10 cellular contexts compared by ENCODE assay signal in genomic region chr3:184018424-184018973, GRCh38. TPM values are rescaled to one million over a fixed set of nuclear protein-coding genes. Genes with fewer than 3 reads are reported as not detected.
DNase-seq lines count a peak whose midpoint lies in the region; ATAC-seq and TF ChIP-seq lines count a peak whose summit lies in the region.
"Had no signal": no experiment of that assay in that cellular context is flagged by ENCODE, and none has a peak within 500 bp of the region (broad histone marks: within the 10 kb centered on the region; RNA-seq: fewer than 3 reads in every experiment).

No MANE protein-coding gene starts in this region.

- H3K4me3 ChIP-seq in Caco-2 (ENCODE audit: low read depth, low read length) (peak overlapping the region; percentile 98), RWPE2 (ENCODE audit: severe bottlenecking) (peak overlapping the region; percentile 94), esophagus (ENCODE audit: low read depth in 1 of 2, low read length in 2 of 2) (peak overlapping the region; percentile 87 to 94), trophoblast cell (ENCODE audit: low read depth, low read length) (no peak overlapping the region)

- peak overlapping the region; percentile 15 for H2BK5ac ChIP-seq in trophoblast cell (ENCODE audit: low read depth, low read length, poor library complexity)

- no peaks in the 10 kb centered on the region for H3K9me3 Mint-ChIP-seq in Caco-2 (ENCODE audit: unreplicated experiment)

- BruUV-seq in Caco-2 (replicated peaks; lab: Mats Ljungman, UMichigan) = no TSS peak

- H3K27ac ChIP-seq in RWPE2 (ENCODE audit: poor library complexity, severe bottlenecking) (no peak overlapping the region), esophagus (ENCODE audit: low read depth in 2 of 2, low read length in 1 of 2) (peak overlapping the region in 1 of 2 donors; percentile 60), trophoblast cell (ENCODE audit: low read depth, low read length) (no peak overlapping the region)

- no peaks in the 10 kb centered on the region for H3K27me3 ChIP-seq in Caco-2 (replicated peaks; ENCODE audit: control insufficient read depth, insufficient read depth, low read length)
- H3K27me3 ChIP-seq in RWPE2 (ENCODE audit: insufficient read depth, poor library complexity, severe bottlenecking) = no peaks in the 10 kb centered on the region
- H3K27me3 ChIP-seq in esophagus (ENCODE audit: control insufficient read depth in 1 of 2, insufficient read depth in 2 of 2, low read length in 2 of 2) = no peaks in the 10 kb centered on the region
- H3K27me3 ChIP-seq in trophoblast cell (ENCODE audit: insufficient read depth, low read length) = no peaks in the 10 kb centered on the region

- no peaks in the 10 kb centered on the region for H3K9me3 ChIP-seq in Caco-2
- no peaks in the 10 kb centered on the region for H3K9me3 ChIP-seq in RWPE2 (ENCODE audit: severe bottlenecking)
- no peaks in the 10 kb centered on the region for H3K9me3 ChIP-seq in esophagus (ENCODE audit: control insufficient read depth in 2 of 2, insufficient read depth in 1 of 2, low read depth in 1 of 2, low read length in 1 of 2)
- peaks cover 5% of the 10 kb centered on the region for H3K9me3 ChIP-seq in trophoblast cell (ENCODE audit: insufficient read depth, low read depth, low read length)

- no peak overlapping the region for H2BK12ac ChIP-seq in trophoblast cell (ENCODE audit: low read length)

- POLR2A ChIA-PET in Caco-2 (lab: Charles Lee) = interaction anchor here (1.0 kb wide), 4 partner anchors 81 to 171 kb away, joined by 3 to 6 read pairs (median 4); partner anchors contain the start of genes ABCF3 and EIF2B5

- no peak overlapping the region for H3K23ac ChIP-seq in trophoblast cell (ENCODE audit: low read length)

- peak overlapping the region; percentile 62 for H2AFZ ChIP-seq in trophoblast cell (ENCODE audit: insufficient read depth, low read length, poor library complexity)

- H2AK5ac ChIP-seq in trophoblast cell (ENCODE audit: low read length) = no peak overlapping the region

- no peak for TF ChIP-seq CTCF in Caco-2 (IDR thresholded peaks at IDR 0.05; ENCODE audit: insufficient read depth in 1 of 2, low read depth in 1 of 2, low read length in 1 of 2, severe bottlenecking in 1 of 2, unreplicated experiment in 1 of 2)
- no peak for TF ChIP-seq CTCF in RWPE2 (IDR thresholded peaks at IDR 0.05; ENCODE audit: poor library complexity, severe bottlenecking)

- H4K8ac ChIP-seq in trophoblast cell (ENCODE audit: low read depth, low read length) = peak overlapping the region; percentile 74

- intact Hi-C loops in Caco-2 (cut with micrococcal nuclease; ENCODE audit: unreplicated experiment) = loop anchor here (5.0 kb wide), 1 partner anchor 66 kb away; no protein-coding TSS in a partner anchor

- no peaks in the 10 kb centered on the region for H3K4me1 Mint-ChIP-seq in Caco-2 (ENCODE audit: low read depth, unreplicated experiment)

- no peak overlapping the region for H3K14ac ChIP-seq in trophoblast cell (ENCODE audit: low read length)

- WGBS in esophagus, 2 donors = 89 to 90% methylated on average over 21 of the region's 21 CpGs
- no CpG with 5 or more reads among the region's 21 CpGs for WGBS in trophoblast cell (ENCODE audit: extremely low coverage, insufficient coverage, insufficient read length)

- H3K36me3 Mint-ChIP-seq in Caco-2 (ENCODE audit: insufficient read depth, unreplicated experiment) = peaks cover 9% of the 10 kb centered on the region

- no peak overlapping the region for H3K18ac ChIP-seq in trophoblast cell (ENCODE audit: low read length)

- no peak overlapping the region for H3K4ac ChIP-seq in trophoblast cell (ENCODE audit: low read depth, low read length)

- no peak overlapping the region for H3K9ac ChIP-seq in trophoblast cell (ENCODE audit: low read length)

- H3K27ac Mint-ChIP-seq in Caco-2 (ENCODE audit: unreplicated experiment) = peak overlapping the region; percentile 83

- H4K12ac ChIP-seq in trophoblast cell (ENCODE audit: low read depth, low read length) = peak overlapping the region; percentile 26

- H2BK120ac ChIP-seq in trophoblast cell (ENCODE audit: insufficient read depth, low read length, poor library complexity) = no peak overlapping the region

- H3K27me3 Mint-ChIP-seq in Caco-2 (ENCODE audit: insufficient read depth, unreplicated experiment) = peaks cover 3% of the 10 kb centered on the region

- H3K36me3 ChIP-seq in Caco-2 (ENCODE audit: control insufficient read depth, insufficient read depth, low read length) (no peaks in the 10 kb centered on the region), RWPE2 (ENCODE audit: low read depth) (no peaks in the 10 kb centered on the region; the same call in 1 of the 2 replicates), esophagus (ENCODE audit: control insufficient read depth in 2 of 2, insufficient read depth in 2 of 2, low read length in 1 of 2) (no peaks in the 10 kb centered on the region), trophoblast cell (ENCODE audit: control insufficient read depth in 1 of 2, insufficient read depth in 2 of 2, low read length in 2 of 2) (peaks cover 0 to 3% of the 10 kb centered on the region in 2 experiments)

- H3K79me2 ChIP-seq in trophoblast cell (ENCODE audit: control insufficient read depth, insufficient read depth, low read length, poor library complexity) = peaks cover 11% of the 10 kb centered on the region

- DNase-seq in Caco-2 (no peak), RWPE2 (ENCODE audit: low spot score) (no peak), trophoblast cell (no peak), GM19240 (ENCODE audit: insufficient read length, low spot score) (no peak), NCI-H1417 treated with DMSO at 0.1 percent for 48 hours (lab: John Stamatoyannopoulos, UW) (no peak)

- ATAC-seq in RWPE2 (ENCODE audit: low read depth) (no peak), GM19035 (IDR thresholded peaks at IDR 0.05; ENCODE audit: unreplicated experiment) (no peak), HG03135 (IDR thresholded peaks at IDR 0.05; ENCODE audit: unreplicated experiment) (no peak)

- CTCF ChIA-PET in Caco-2 (lab: Charles Lee) = interaction anchor here (0.8 to 1.0 kb wide), 8 partner anchors 12 to 134 kb away, joined by 3 to 11 read pairs (median 4); partner anchors contain the start of gene PARL

- peak overlapping the region; percentile 47 for H4K91ac ChIP-seq in trophoblast cell (ENCODE audit: low read depth, low read length)

- H3K4me2 ChIP-seq in trophoblast cell (ENCODE audit: low read length) = peak overlapping the region; percentile 52

- H3K79me1 ChIP-seq in trophoblast cell (ENCODE audit: low read length) = peaks cover 9% of the 10 kb centered on the region

- peak overlapping the region; percentile 91 for H3K4me3 Mint-ChIP-seq in Caco-2 (ENCODE audit: unreplicated experiment)

- H3K4me1 ChIP-seq in Caco-2 (no peaks in the 10 kb centered on the region), RWPE2 (ENCODE audit: insufficient read depth, poor library complexity, severe bottlenecking) (peaks cover 5% of the 10 kb centered on the region), esophagus (ENCODE audit: control insufficient read depth in 2 of 2, insufficient read depth in 2 of 2, low read length in 1 of 2) (no peaks in the 10 kb centered on the region), trophoblast cell (ENCODE audit: control insufficient read depth in 1 of 2, insufficient read depth in 2 of 2, low read length in 2 of 2) (peaks cover 7% of the 10 kb centered on the region in 2 experiments)

RNA-seq across cellular contexts. Expression of gene ABCC5, which starts 0.8 kb away (rescaled TPM):
- 21.3 and 22.4 TPM in 2 replicates for total RNA-seq in Caco-2 (2022)
- polyA plus RNA-seq in esophagus = 10 to 100 TPM; 19.2 to 56.0 TPM
- 24.7 and 25.4 TPM in 2 replicates for polyA plus RNA-seq in trophoblast cell (2013)

RNA-seq across cellular contexts. Expression of gene HTR3D, which starts 13.0 kb away (rescaled TPM):
- total RNA-seq in Caco-2 (2022) = not detected in 2 replicates
- not detected for polyA plus RNA-seq in esophagus
- not detected in 2 replicates for polyA plus RNA-seq in trophoblast cell (2013)
- total RNA-seq: occipital lobe; T-helper 2 cell treated with Interferon-gamma antibody and Interleukin-4, amounts not matched to agents 100 ng/mL and 5 ng/mL, for 36 hours had no signal

RNA-seq across cellular contexts. Expression of gene HTR3C, which starts 34.3 kb away (rescaled TPM):
- not detected in 2 replicates for total RNA-seq in Caco-2 (2022)
- polyA plus RNA-seq in esophagus = not detected
- polyA plus RNA-seq in trophoblast cell (2013) = not detected in 2 replicates
- total RNA-seq: occipital lobe; T-helper 2 cell treated with Interferon-gamma antibody and Interleukin-4, amounts not matched to agents 100 ng/mL and 5 ng/mL, for 36 hours had no signal
